Comparison of ENCODE assay signal across 9 cellular contexts in genomic region chr2:43159797-43160196, GRCh38.
DNase-seq lines count a peak whose midpoint lies in the region; ATAC-seq and TF ChIP-seq lines count a peak whose summit lies in the region.
"Had no signal": no experiment of that assay in that cellular context is flagged by ENCODE, and none has a peak within 500 bp of the region (broad histone marks: within the 10 kb centered on the region; RNA-seq: fewer than 3 reads in every experiment).

No MANE protein-coding gene starts in this region.

- H3K4me3 ChIP-seq in heart left ventricle, result no peak overlapping the region
- no peak overlapping the region for H3K4me3 ChIP-seq in adipocyte (ENCODE audit: low read length)
- peak overlapping the region in 1 of 2 donors; percentile 31 for H3K4me3 ChIP-seq in mucosa of rectum (ENCODE audit: low read length in 2 of 2)
- no peak overlapping the region for H3K4me3 ChIP-seq in upper lobe of left lung

- no peak for TF ChIP-seq EP300 in upper lobe of left lung (IDR thresholded peaks at IDR 0.05)

- 80 to 85% (median 83%) methylated on average over 7 of the region's 7 CpGs for WGBS in heart left ventricle, 4 donors
- 61 to 83% methylated on average over 7 of the region's 7 CpGs for WGBS in upper lobe of left lung, 2 donors

- TF ChIP-seq POLR2A in heart left ventricle (IDR thresholded peaks at IDR 0.05), result no peak
- TF ChIP-seq POLR2A in upper lobe of left lung (IDR thresholded peaks at IDR 0.05), result no peak

- H3K36me3 ChIP-seq in heart left ventricle, result no peaks in the 10 kb centered on the region
- no peaks in the 10 kb centered on the region for H3K36me3 ChIP-seq in adipocyte (ENCODE audit: control insufficient read depth, insufficient read depth, low read length, severe bottlenecking)
- H3K36me3 ChIP-seq in mucosa of rectum (ENCODE audit: control insufficient read depth in 2 of 2, insufficient read depth in 2 of 2, low read length in 2 of 2), result no peaks in the 10 kb centered on the region
- no peaks in the 10 kb centered on the region for H3K36me3 ChIP-seq in upper lobe of left lung

- DNase-seq in heart left ventricle (no peak), Right ventricle myocardium superior (no peak), adipocyte (ENCODE audit: low read depth) (no peak), upper lobe of left lung (no peak), NCI-H748 treated with DMSO at 0.1 percent for 48 hours (lab: John Stamatoyannopoulos, UW) (no peak)
- DNase-seq: effector CD8-positive, alpha-beta T cell had no signal

- peak overlapping the region; percentile 55 to 91 (median 80) for H3K27ac ChIP-seq in heart left ventricle
- H3K27ac ChIP-seq in mucosa of rectum (ENCODE audit: low read depth in 2 of 2, low read length in 2 of 2), result peak overlapping the region; percentile 85 to 99
- H3K27ac ChIP-seq in upper lobe of left lung, result peak overlapping the region; percentile 83 to 95 (median 90)

- H3K9ac ChIP-seq in adipocyte (ENCODE audit: low read length) (peak overlapping the region; percentile 83), mucosa of rectum (ENCODE audit: low read depth in 1 of 2, low read length in 2 of 2) (peak overlapping the region; percentile 45 to 81)

- intact Hi-C loops in heart left ventricle (cut with DNase I), result loop anchor here in 4 of 10 donors (1.0 to 10.0 kb wide), 2 partner anchors 55 to 59 kb away; no protein-coding TSS in a partner anchor
- intact Hi-C loops in Right ventricle myocardium superior (cut with DNase I), result no loop called here

- H3K27me3 ChIP-seq in heart left ventricle, result no peaks in the 10 kb centered on the region
- no peaks in the 10 kb centered on the region for H3K27me3 ChIP-seq in adipocyte (replicated peaks; ENCODE audit: control insufficient read depth, insufficient read depth, low read length)
- no peaks in the 10 kb centered on the region for H3K27me3 ChIP-seq in mucosa of rectum (ENCODE audit: control insufficient read depth in 2 of 2, insufficient read depth in 2 of 2, low read length in 2 of 2)
- no peaks in the 10 kb centered on the region for H3K27me3 ChIP-seq in upper lobe of left lung

- H3K4me1 ChIP-seq in heart left ventricle (peaks cover 8 to 43% (median 31%) of the 10 kb centered on the region in 12 donors), adipocyte (ENCODE audit: control insufficient read depth, insufficient read depth, low read length) (peaks cover 27% of the 10 kb centered on the region), mucosa of rectum (ENCODE audit: control insufficient read depth in 2 of 2, insufficient read depth in 2 of 2, low read length in 2 of 2) (peaks cover 57 to 83% of the 10 kb centered on the region in 2 donors), upper lobe of left lung (peaks cover 32 to 36% (median 35%) of the 10 kb centered on the region in 4 donors)

- TF ChIP-seq CTCF in heart left ventricle (IDR thresholded peaks at IDR 0.05) (no peak), upper lobe of left lung (IDR thresholded peaks at IDR 0.05) (no peak)

- H3K9me3 ChIP-seq in heart left ventricle, result no peaks in the 10 kb centered on the region
- no peaks in the 10 kb centered on the region for H3K9me3 ChIP-seq in adipocyte (ENCODE audit: control insufficient read depth, low read length)
- no peaks in the 10 kb centered on the region for H3K9me3 ChIP-seq in mucosa of rectum (ENCODE audit: control insufficient read depth in 2 of 2, low read length in 2 of 2)
- no peaks in the 10 kb centered on the region for H3K9me3 ChIP-seq in upper lobe of left lung

- ATAC-seq in heart left ventricle, result no peak
- no peak for ATAC-seq in Right ventricle myocardium superior (ENCODE audit: poor library complexity)
- ATAC-seq in upper lobe of left lung (ENCODE audit: low FRiP score in 2 of 2), result no peak
- ATAC-seq in SK-N-SH treated with all-trans-retinoic acid at 6 μM for 48 hours, result no peak; the same call in 2 of the 3 replicates
- no peak for ATAC-seq in GM21528 (IDR thresholded peaks at IDR 0.05; ENCODE audit: low FRiP score, unreplicated experiment)

TF ChIP-seq in SK-N-SH treated with all-trans-retinoic acid at 6 μM for 48 hours, 23 proteins besides CTCF, POLR2A, EP300 and RAD21:
- TF ChIP-seq ZFP30 (CRISPR knock-in tag; IDR thresholded peaks at IDR 0.05) (no peak), PATZ1 (CRISPR knock-in tag; IDR thresholded peaks at IDR 0.05; ENCODE audit: borderline replicate concordance) (no peak), ZNF70 (CRISPR knock-in tag; IDR thresholded peaks at IDR 0.05) (no peak), CSDC2 (CRISPR knock-in tag; IDR thresholded peaks at IDR 0.05) (no peak), RARB (CRISPR knock-in tag; IDR thresholded peaks at IDR 0.05) (no peak), ZNF565 (CRISPR knock-in tag; conservative IDR thresholded peaks at IDR 0.05; ENCODE audit: low read depth) (no peak), SNAI2 (CRISPR knock-in tag; IDR thresholded peaks at IDR 0.05) (no peak), TSHZ2 (CRISPR knock-in tag; IDR thresholded peaks at IDR 0.05) (no peak), ARNTL (CRISPR knock-in tag; IDR thresholded peaks at IDR 0.05; ENCODE audit: borderline replicate concordance, low read depth) (no peak), ZFP3 (CRISPR knock-in tag; IDR thresholded peaks at IDR 0.05) (no peak), ESRRG (CRISPR knock-in tag; IDR thresholded peaks at IDR 0.05) (no peak), ZC3H10 (CRISPR knock-in tag; IDR thresholded peaks at IDR 0.05) (no peak), TOX (CRISPR knock-in tag; IDR thresholded peaks at IDR 0.05; ENCODE audit: borderline replicate concordance) (no peak)
